In genomic region chr14:102202944-102203343, GRCh38 we compare ENCODE assay signal across 28 cellular contexts.
"Had no signal": no experiment of that assay in that cellular context is flagged by ENCODE, and none has a peak within 500 bp of the region (broad histone marks: within the 10 kb centered on the region; RNA-seq: fewer than 3 reads in every experiment).

No MANE protein-coding gene starts in this region.

- H3K4me2 ChIP-seq: smooth muscle cell had no signal

- H3K9me3 ChIP-seq: adrenal gland, ascending aorta, esophagus squamous epithelium, left lung, lower lobe of right lung, pancreas, prostate gland had no signal

- ATAC-seq: activated CD4-positive, alpha-beta T cell treated with anti-CD3 and anti-CD28 coated beads for 36 hours; activated CD8-positive, alpha-beta memory T cell treated with anti-CD3 and anti-CD28 coated beads, Interleukin-2, amount 10 ng/mL, durations not matched to agents 7 days and 5 days; activated CD8-positive, alpha-beta T cell treated with anti-CD3 and anti-CD28 coated beads, Interleukin-2, amount 10 ng/mL, durations not matched to agents 7 days and 5 days; activated naive CD4-positive, alpha-beta T cell treated with anti-CD3 and anti-CD28 coated beads, Interleukin-2, amount 50 U/mL, for 72 hours; left lung; lower lobe of right lung; naive thymus-derived CD8-positive, alpha-beta T cell; pancreas; stimulated activated naive CD8-positive, alpha-beta T cell treated with anti-CD3 and anti-CD28 coated beads, Interleukin-15, Interleukin-2, amounts not matched to agents 100 U/mL and 50 U/mL, for 24 hours had no signal

- H3K27ac ChIP-seq: ascending aorta, cardiac muscle cell, esophagus squamous epithelium, left lung, lower lobe of right lung, pancreas, prostate gland had no signal

- H3K27me3 Mint-ChIP-seq: activated CD4-positive, alpha-beta T cell treated with anti-CD3 and anti-CD28 coated beads for 36 hours; activated CD8-positive, alpha-beta memory T cell treated with anti-CD3 and anti-CD28 coated beads, Interleukin-2, amount 10 ng/mL, durations not matched to agents 7 days and 5 days; brain; naive thymus-derived CD8-positive, alpha-beta T cell; type B pancreatic cell had no signal

- H3K27ac Mint-ChIP-seq: activated CD4-positive, alpha-beta T cell treated with anti-CD3 and anti-CD28 coated beads for 36 hours; activated CD8-positive, alpha-beta memory T cell treated with anti-CD3 and anti-CD28 coated beads, Interleukin-2, amount 10 ng/mL, durations not matched to agents 7 days and 5 days; activated CD8-positive, alpha-beta T cell treated with anti-CD3 and anti-CD28 coated beads, Interleukin-2, amount 10 ng/mL, durations not matched to agents 7 days and 5 days; type B pancreatic cell had no signal

- H3K36me3 ChIP-seq: cardiac muscle cell, pancreas, prostate gland had no signal

- H3K9me3 Mint-ChIP-seq: activated naive CD4-positive, alpha-beta T cell treated with anti-CD3 and anti-CD28 coated beads, Interleukin-2, amount 50 U/mL, for 72 hours; brain; naive thymus-derived CD8-positive, alpha-beta T cell; neural crest cell; type B pancreatic cell had no signal

- H3K27me3 ChIP-seq: adrenal gland, ascending aorta, cardiac muscle cell, esophagus squamous epithelium, left lung, pancreas had no signal

- H3K4me1 ChIP-seq: ascending aorta, prostate gland had no signal

- H3K4me3 Mint-ChIP-seq: activated CD4-positive, alpha-beta T cell treated with anti-CD3 and anti-CD28 coated beads for 36 hours; activated CD8-positive, alpha-beta memory T cell treated with anti-CD3 and anti-CD28 coated beads, Interleukin-2, amount 10 ng/mL, durations not matched to agents 7 days and 5 days; activated CD8-positive, alpha-beta T cell treated with anti-CD3 and anti-CD28 coated beads, Interleukin-2, amount 10 ng/mL, durations not matched to agents 7 days and 5 days; brain; neural crest cell; type B pancreatic cell had no signal

- DNase-seq: activated CD4-positive, alpha-beta T cell treated with anti-CD3 and anti-CD28 coated beads for 36 hours; activated CD4-positive, CD25-positive, alpha-beta regulatory T cell; activated CD8-positive, alpha-beta memory T cell treated with anti-CD3 and anti-CD28 coated beads, Interleukin-2, amount 10 ng/mL, durations not matched to agents 7 days and 5 days; activated CD8-positive, alpha-beta T cell treated with anti-CD3 and anti-CD28 coated beads, Interleukin-2, amount 10 ng/mL, durations not matched to agents 7 days and 5 days; activated naive CD4-positive, alpha-beta T cell; activated T-cell treated with anti-CD3 and anti-CD28 coated beads, Interleukin-2, amount 50 U/mL, for 48 hours; cortex of kidney; esophagus squamous epithelium; foreskin melanocyte; kidney glomerular epithelial cell; left lung; lower lobe of right lung; mesenchymal stem cell; naive thymus-derived CD8-positive, alpha-beta T cell; pancreas; retina; stimulated activated CD4-positive, alpha-beta T cell treated with anti-CD3 and anti-CD28 coated beads, Interleukin-1b, Interleukin-23, amount 100 ng/mL, for 48 hours; stimulated activated naive CD8-positive, alpha-beta T cell treated with anti-CD3 and anti-CD28 coated beads, Interleukin-15, Interleukin-2, amounts not matched to agents 100 U/mL and 50 U/mL, for 24 hours; T-helper 1 cell had no signal

- H3K4me1 Mint-ChIP-seq: neural crest cell had no signal

- H3K4me3 ChIP-seq: adrenal gland, ascending aorta, cardiac muscle cell, esophagus squamous epithelium, left lung, lower lobe of right lung, pancreas, prostate gland, smooth muscle cell had no signal
